Comparison of ENCODE assay signal across 11 cellular contexts in the genomic region with DNA sequence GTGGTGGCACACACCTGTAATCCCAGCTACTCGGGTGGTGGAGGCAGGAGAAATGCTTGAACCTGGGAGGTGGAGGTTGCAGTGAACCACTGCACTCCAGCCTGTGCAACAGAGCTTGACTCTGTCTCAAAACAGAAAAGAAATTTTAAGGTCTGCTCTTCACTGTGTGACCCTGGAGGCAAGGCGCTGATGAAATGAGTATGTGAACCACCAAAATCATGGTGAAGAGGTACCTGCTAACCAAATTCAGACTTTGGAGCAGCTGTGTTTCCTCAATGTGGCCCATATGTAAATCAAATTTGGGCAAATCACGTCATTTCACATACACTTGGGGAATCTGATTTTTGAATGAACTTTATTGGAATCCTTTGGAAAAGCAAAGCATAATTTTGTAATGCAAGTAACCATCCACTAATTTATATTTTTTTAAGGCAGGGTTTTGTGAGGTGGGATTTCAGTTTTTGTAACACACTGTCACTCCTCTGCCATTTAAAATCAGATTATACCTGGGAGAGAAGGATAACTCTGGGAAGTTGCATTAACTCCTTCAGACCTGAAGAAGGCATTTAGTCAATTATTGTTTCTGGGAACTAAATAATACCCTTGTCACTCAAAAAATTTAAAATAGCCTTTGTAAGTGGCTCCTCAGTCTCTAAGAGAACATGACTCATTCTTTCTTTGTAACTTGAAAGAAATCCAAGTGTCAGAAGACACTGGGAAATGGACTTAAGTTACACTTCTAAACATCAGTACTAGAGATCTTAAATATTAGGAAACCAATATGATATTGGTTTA. TPM values are rescaled to one million over a fixed set of nuclear protein-coding genes. Genes with fewer than 3 reads are reported as not detected.
DNase-seq lines count a peak whose midpoint lies in the region; ATAC-seq and TF ChIP-seq lines count a peak whose summit lies in the region.
"Had no signal": no experiment of that assay in that cellular context is flagged by ENCODE, and none has a peak within 500 bp of the region (broad histone marks: within the 10 kb centered on the region; RNA-seq: fewer than 3 reads in every experiment).

No MANE protein-coding gene starts in this region.

- H3K27ac ChIP-seq in cardiac muscle cell, result peak overlapping the region; percentile 34
- H3K27ac ChIP-seq in RWPE2 (ENCODE audit: poor library complexity, severe bottlenecking), result peak overlapping the region; percentile 47
- peak overlapping the region; percentile 29 to 52 (median 44) for H3K27ac ChIP-seq in transverse colon

- no peak for TF ChIP-seq EP300 in transverse colon (IDR thresholded peaks at IDR 0.05; ENCODE audit: low read depth)

- 76 to 83% methylated on average over 1 to 3 of the region's 3 CpGs for WGBS in transverse colon (ENCODE audit: low coverage in 1 of 2), 2 donors

- in situ Hi-C loops in transverse colon (cut with MboI; ENCODE audit: low pct_ligation_motif_present in 1 of 4, low pct_unique_long_range_greater_than_20kb in 1 of 4, low sequenced_read_pairs in 3 of 4), result no loop called here

- H3K27me3 ChIP-seq in cardiac muscle cell (no peaks in the 10 kb centered on the region), RWPE2 (ENCODE audit: insufficient read depth, poor library complexity, severe bottlenecking) (no peaks in the 10 kb centered on the region), transverse colon (no peaks in the 10 kb centered on the region)
- H3K27me3 ChIP-seq: BE2C had no signal

- DNase-seq in cardiac muscle cell (ENCODE audit: low read depth in 1 of 2, low spot score in 1 of 2) (peak in 1 of 2 donors; percentile 53), Right ventricle myocardium inferior (ENCODE audit: missing footprints) (no peak), RWPE2 (ENCODE audit: low spot score) (no peak), fibroblast of the aortic adventitia (ENCODE audit: low read depth) (peak; percentile 61), transverse colon (no peak), NCI-H748 treated with DMSO at 0.1 percent for 48 hours (lab: John Stamatoyannopoulos, UW) (no peak), NCI-H510A (lab: John Stamatoyannopoulos, UW) (no peak), anterior cingulate cortex (lab: John Stamatoyannopoulos, UW) (no peak)
- DNase-seq: BE2C, NCI-H526, occipital lobe had no signal

- H3K36me3 ChIP-seq in cardiac muscle cell (no peaks in the 10 kb centered on the region), RWPE2 (ENCODE audit: low read depth) (no peaks in the 10 kb centered on the region), transverse colon (no peaks in the 10 kb centered on the region)
- H3K36me3 ChIP-seq: BE2C had no signal

- H3K4me1 ChIP-seq in cardiac muscle cell (ENCODE audit: low read depth) (peaks cover 21% of the 10 kb centered on the region), RWPE2 (ENCODE audit: insufficient read depth, poor library complexity, severe bottlenecking) (peaks cover 16% of the 10 kb centered on the region), transverse colon (peaks cover 0 to 24% (median 0%) of the 10 kb centered on the region in 4 donors)
- H3K4me1 ChIP-seq: BE2C had no signal

- intact Hi-C loops in Right ventricle myocardium inferior (cut with DNase I) (no loop called here), transverse colon (cut with DNase I; ENCODE audit: low total_unique reads) (no loop called here)

- no peak overlapping the region for H3K4me3 ChIP-seq in cardiac muscle cell
- no peak overlapping the region for H3K4me3 ChIP-seq in RWPE2 (ENCODE audit: severe bottlenecking)
- H3K4me3 ChIP-seq in fibroblast of the aortic adventitia (ENCODE audit: low read depth, low read length), result no peak overlapping the region
- no peak overlapping the region for H3K4me3 ChIP-seq in transverse colon

- H3K9me3 ChIP-seq in cardiac muscle cell (ENCODE audit: low read depth), result no peaks in the 10 kb centered on the region
- no peaks in the 10 kb centered on the region for H3K9me3 ChIP-seq in RWPE2 (ENCODE audit: severe bottlenecking)
- H3K9me3 ChIP-seq in transverse colon, result no peaks in the 10 kb centered on the region
- H3K9me3 ChIP-seq: BE2C had no signal

- ATAC-seq in Right ventricle myocardium inferior, result no peak
- ATAC-seq in RWPE2 (ENCODE audit: low read depth), result peak; percentile 48; the same call in 1 of the 3 replicates

- TF ChIP-seq POLR2A in transverse colon (IDR thresholded peaks at IDR 0.05), result no peak

- TF ChIP-seq CTCF in cardiac muscle cell (IDR thresholded peaks at IDR 0.05; ENCODE audit: low read depth, low read length) (no peak), RWPE2 (IDR thresholded peaks at IDR 0.05; ENCODE audit: poor library complexity, severe bottlenecking) (no peak), fibroblast of the aortic adventitia (IDR thresholded peaks at IDR 0.05; ENCODE audit: insufficient read depth, low read length) (no peak), transverse colon (IDR thresholded peaks at IDR 0.05) (no peak)

RNA-seq across cellular contexts. Expression of gene DOCK11, which starts 24.0 kb away (rescaled TPM):
- total RNA-seq in cardiac muscle cell, result 11.0 and 11.2 TPM in 2 replicates
- 12.5 and 13.6 TPM in 2 replicates for polyA plus RNA-seq in cardiac muscle cell
- 6.9 TPM for total RNA-seq in Right ventricle myocardium inferior
- 34.8 and 60.8 TPM in 2 replicates for total RNA-seq in fibroblast of the aortic adventitia (ENCODE audit: low replicate concordance)
- 10 to 100 TPM in 2 of 4 donors, 1 to 10 TPM in 2; 6.4 to 16.4 (median 9.8) TPM for total RNA-seq in transverse colon
